ENCODE assay signal across 17 cellular contexts in genomic region chr18:54904521-54904920, GRCh38. TPM values are rescaled to one million over a fixed set of nuclear protein-coding genes. Genes with fewer than 3 reads are reported as not detected.
DNase-seq lines count a peak whose midpoint lies in the region; ATAC-seq, FAIRE-seq and TF ChIP-seq lines count a peak whose summit lies in the region.
"Had no signal": no experiment of that assay in that cellular context is flagged by ENCODE, and none has a peak within 500 bp of the region (broad histone marks: within the 10 kb centered on the region; RNA-seq: fewer than 3 reads in every experiment).

No MANE protein-coding gene starts in this region.

- H3K36me3 ChIP-seq in bronchial epithelial cell (ENCODE audit: control insufficient read depth, insufficient read depth, low read length) (no peaks in the 10 kb centered on the region), neural progenitor cell (no peaks in the 10 kb centered on the region)

- H3K27ac ChIP-seq in foreskin keratinocyte (no peak overlapping the region), neural progenitor cell (no peak overlapping the region)

- no peak overlapping the region for H3K27ac Mint-ChIP-seq in neural progenitor cell
- H3K27ac Mint-ChIP-seq: CD4-positive, alpha-beta memory T cell had no signal

- peak; percentile 51 for ATAC-seq in foreskin keratinocyte

- H3K27me3 ChIP-seq in bronchial epithelial cell (ENCODE audit: control insufficient read depth, insufficient read depth, low read length) (no peaks in the 10 kb centered on the region), foreskin keratinocyte (no peaks in the 10 kb centered on the region), neural progenitor cell (no peaks in the 10 kb centered on the region)

- H3K4me1 ChIP-seq in foreskin keratinocyte (no peaks in the 10 kb centered on the region), neural progenitor cell (no peaks in the 10 kb centered on the region)
- H3K4me1 ChIP-seq: Caco-2 had no signal

- FAIRE-seq in bronchial epithelial cell (lab: Jason Lieb, UNC), result no peak
- FAIRE-seq: G401.6, GM12892 had no signal

- no peak overlapping the region for H3K9ac ChIP-seq in neural progenitor cell

- TF ChIP-seq CTCF in bronchial epithelial cell (IDR thresholded peaks at IDR 0.05; ENCODE audit: insufficient read depth, low read length, severe bottlenecking), result no peak
- TF ChIP-seq CTCF in foreskin keratinocyte (conservative IDR thresholded peaks at IDR 0.05), result no peak
- no peak for TF ChIP-seq CTCF in neural progenitor cell (IDR thresholded peaks at IDR 0.05)

- no peaks in the 10 kb centered on the region for H3K27me3 Mint-ChIP-seq in neural progenitor cell (ENCODE audit: insufficient read depth, low read depth)

- H3K4me3 ChIP-seq in bronchial epithelial cell (ENCODE audit: low read depth, low read length) (no peak overlapping the region), neural progenitor cell (no peak overlapping the region)

- DNase-seq in bronchial epithelial cell (ENCODE audit: low read depth), result peak; percentile 18
- DNase-seq in foreskin keratinocyte, result peak; percentile 35 to 71
- DNase-seq in neural progenitor cell (ENCODE audit: low spot score), result no peak
- DNase-seq in COLO829 (ENCODE audit: low spot score), result no peak
- no peak for DNase-seq in activated naive CD4-positive, alpha-beta T cell treated with Interleukin-2 at 50 U/mL for 16 hours
- DNase-seq in hepatic stellate cell (ENCODE audit: low spot score), result no peak
- DNase-seq: C1 segment of cervical spinal cord; Caco-2; CD4-positive, alpha-beta memory T cell; DMS153; DND-41; GOT3; H7; HCEC 1CT had no signal

- no peaks in the 10 kb centered on the region for H3K79me2 ChIP-seq in neural progenitor cell (ENCODE audit: low read depth)

- no peaks in the 10 kb centered on the region for H4K20me1 ChIP-seq in neural progenitor cell (ENCODE audit: low read depth)

- H3K4me3 Mint-ChIP-seq in neural progenitor cell, result no peak overlapping the region
- H3K4me3 Mint-ChIP-seq: CD4-positive, alpha-beta memory T cell had no signal

- H3K9me3 Mint-ChIP-seq in neural progenitor cell, result peaks cover 6% of the 10 kb centered on the region
- H3K9me3 Mint-ChIP-seq: CD4-positive, alpha-beta memory T cell had no signal

- no peaks in the 10 kb centered on the region for H3K9me3 ChIP-seq in neural progenitor cell (ENCODE audit: low read depth)
- H3K9me3 ChIP-seq: Caco-2 had no signal

- H3K36me3 Mint-ChIP-seq in neural progenitor cell, result no peaks in the 10 kb centered on the region
- H3K36me3 Mint-ChIP-seq: CD4-positive, alpha-beta memory T cell had no signal

- H2AFZ ChIP-seq in neural progenitor cell (replicated peaks), result peak overlapping the region; percentile 13

- no peak overlapping the region for H3K4me2 ChIP-seq in neural progenitor cell

- H3F3A ChIP-seq in neural progenitor cell (ENCODE audit: low read depth), result no peaks in the 10 kb centered on the region

- peaks cover 6% of the 10 kb centered on the region for H3K4me1 Mint-ChIP-seq in neural progenitor cell
- H3K4me1 Mint-ChIP-seq: CD4-positive, alpha-beta memory T cell had no signal

RNA-seq across cellular contexts. Expression of gene CCDC68, which starts 54.7 kb away (rescaled TPM):
- total RNA-seq in bronchial epithelial cell, result 3.5 and 4.2 TPM in 2 replicates
- 3.9 and 4.0 TPM in 2 replicates for total RNA-seq in foreskin keratinocyte
- 0.78 and 1.4 TPM in 2 replicates for polyA plus RNA-seq in foreskin keratinocyte
- not detected in 2 replicates for total RNA-seq in neural progenitor cell (ENCODE audit: low replicate concordance)
- total RNA-seq: A673 had no signal
- polyA plus RNA-seq: CD4-positive, alpha-beta memory T cell had no signal

Comparison
In these comparisons a context has a peak if more than half of its experiments do, and no peak if none do; other contexts are left out.
1. DNase-seq: peak in bronchial epithelial cell (single experiment) and foreskin keratinocyte (2 of 2); none in neural progenitor cell (single experiment), COLO829 (single experiment), activated naive CD4-positive, alpha-beta T cell treated with Interleukin-2 at 50 U/mL for 16 hours (single experiment) and hepatic stellate cell (single experiment).